Comparison of ENCODE assay signal across 17 cellular contexts in the genomic region with DNA sequence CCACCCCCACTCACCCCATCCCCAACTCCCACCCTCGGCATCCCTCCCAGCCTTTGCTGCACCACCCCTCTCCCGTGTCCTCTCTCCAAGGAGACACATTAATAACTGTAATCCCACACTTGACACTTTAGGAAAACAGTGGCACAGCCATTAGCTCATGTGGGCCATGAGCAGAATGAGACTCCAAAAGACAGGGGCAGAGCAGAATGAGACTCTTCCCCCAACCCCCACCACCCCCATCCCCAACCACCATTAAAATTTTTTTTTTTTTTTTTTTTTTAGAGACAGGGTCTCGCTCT. TPM values are rescaled to one million over a fixed set of nuclear protein-coding genes. Genes with fewer than 3 reads are reported as not detected.
"Had no signal": no experiment of that assay in that cellular context is flagged by ENCODE, and none has a peak within 500 bp of the region (broad histone marks: within the 10 kb centered on the region; RNA-seq: fewer than 3 reads in every experiment).

No MANE protein-coding gene starts in this region.

- H3K36me3 ChIP-seq: gastroesophageal sphincter, neutrophil, pancreas, upper lobe of left lung, WERI-Rb-1 had no signal

- H3K27ac ChIP-seq: body of pancreas, coronary artery, gastroesophageal sphincter, neutrophil, pancreas, testis, WERI-Rb-1 had no signal

- H3K9me3 ChIP-seq: body of pancreas, gastroesophageal sphincter, neutrophil, pancreas, testis, upper lobe of left lung had no signal

- H3K4me1 ChIP-seq: testis had no signal

- H3K27me3 Mint-ChIP-seq: activated T-helper 17 cell treated with anti-CD3 and anti-CD28 coated beads, Interleukin-2, amount 50 U/mL, for 72 hours; naive thymus-derived CD8-positive, alpha-beta T cell had no signal

- H3K9me3 Mint-ChIP-seq: activated T-helper 17 cell treated with anti-CD3 and anti-CD28 coated beads, Interleukin-2, amount 50 U/mL, for 72 hours; naive thymus-derived CD8-positive, alpha-beta T cell; stimulated activated effector memory CD8-positive, alpha-beta T cell treated with anti-CD3 and anti-CD28 coated beads, Interleukin-12 subunit alpha, Interleukin-12 subunit beta, amount 100 ng/mL, for 72 hours had no signal

- H3K4me3 ChIP-seq: body of pancreas, coronary artery, gastroesophageal sphincter, pancreas, smooth muscle cell, testis, upper lobe of left lung had no signal

- H3K36me3 Mint-ChIP-seq: naive thymus-derived CD8-positive, alpha-beta T cell; stimulated activated effector memory CD8-positive, alpha-beta T cell treated with anti-CD3 and anti-CD28 coated beads, Interleukin-12 subunit alpha, Interleukin-12 subunit beta, amount 100 ng/mL, for 72 hours had no signal

- H3K27me3 ChIP-seq: body of pancreas, pancreas, testis, upper lobe of left lung had no signal

- ATAC-seq: activated T-helper 17 cell treated with anti-CD3 and anti-CD28 coated beads, Interleukin-2, amount 50 U/mL, for 72 hours had no signal

- H3K4me2 ChIP-seq: smooth muscle cell had no signal

RNA-seq across cellular contexts. Expression of a gene that starts 6.2 kb away (rescaled TPM):
- total RNA-seq: smooth muscle cell had no signal
- polyA plus RNA-seq: naive thymus-derived CD8-positive, alpha-beta T cell had no signal

RNA-seq across cellular contexts. Expression of a gene that starts 48.0 kb away (rescaled TPM):
- total RNA-seq: activated T-helper 17 cell treated with anti-CD3 and anti-CD28 coated beads, Interleukin-2, amount 50 U/mL, for 72 hours; esophagus mucosa; gastroesophageal sphincter; lower leg skin; mesenteric fat pad; naive thymus-derived CD8-positive, alpha-beta T cell; pancreas; pulmonary artery endothelial cell; smooth muscle cell; T-helper 1 cell treated with Interleukin-12 subunit alpha and Interleukin-12 subunit beta and Interleukin-4 antibody, amounts not matched to agents 30 ng/mL and 1 ng/mL, for 36 hours; upper lobe of left lung had no signal
- polyA plus RNA-seq: naive thymus-derived CD8-positive, alpha-beta T cell; smooth muscle cell had no signal
